14 cellular contexts compared by ENCODE assay signal in the genomic region with DNA sequence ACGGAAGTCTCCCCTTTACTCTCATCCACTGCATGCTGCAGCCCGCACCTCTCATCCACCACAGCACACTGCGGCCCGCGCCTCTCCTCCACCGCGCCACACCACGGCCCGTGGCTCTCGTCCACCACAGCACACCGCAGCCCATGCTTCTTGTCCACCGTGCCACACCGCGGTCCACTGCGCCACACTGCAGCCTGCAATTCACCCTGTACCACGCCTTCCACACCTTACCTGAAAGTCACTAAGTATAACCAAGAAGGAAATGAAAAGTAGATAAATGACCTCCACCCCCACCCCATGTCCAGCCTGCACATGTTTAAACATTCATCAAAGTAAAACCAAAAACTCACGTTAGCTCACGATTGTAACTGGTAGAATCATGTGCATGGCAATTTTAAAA.
A peak's percentile ranks its signal among the peaks of the same experiment; 100 is the strongest.
DNase-seq lines count a peak whose midpoint lies in the region; ATAC-seq and TF ChIP-seq lines count a peak whose summit lies in the region.
"Had no signal": no experiment of that assay in that cellular context is flagged by ENCODE, and none has a peak within 500 bp of the region (broad histone marks: within the 10 kb centered on the region; RNA-seq: fewer than 3 reads in every experiment).

No MANE protein-coding gene starts in this region.

- peak overlapping the region; percentile 81 for H3K4me3 Mint-ChIP-seq in Calu3 (ENCODE audit: low read depth, unreplicated experiment)
- no peak overlapping the region for H3K4me3 Mint-ChIP-seq in HFFc6
- no peak overlapping the region for H3K4me3 Mint-ChIP-seq in nephron
- H3K4me3 Mint-ChIP-seq: dendritic cell treated with granulocyte-macrophage colony-stimulating factor and Interleukin-4, amounts not matched to agents 40 ng/mL and 50 ng/mL, for 4 days; H9 had no signal

- no peaks in the 10 kb centered on the region for H3K9me3 Mint-ChIP-seq in Calu3 (ENCODE audit: low read depth, unreplicated experiment)
- no peaks in the 10 kb centered on the region for H3K9me3 Mint-ChIP-seq in HFFc6
- no peaks in the 10 kb centered on the region for H3K9me3 Mint-ChIP-seq in nephron
- H3K9me3 Mint-ChIP-seq: dendritic cell treated with granulocyte-macrophage colony-stimulating factor and Interleukin-4, amounts not matched to agents 40 ng/mL and 50 ng/mL, for 4 days had no signal

- DNase-seq in Calu3, result peak; percentile 42
- no peak for DNase-seq in HFFc6
- no peak for DNase-seq in caudate nucleus (lab: John Stamatoyannopoulos, UW)
- no peak for DNase-seq in T-helper 9 cell
- DNase-seq in 8988T, result no peak
- DNase-seq in gastrocnemius medialis, result no peak
- no peak for DNase-seq in anterior cingulate cortex (lab: John Stamatoyannopoulos, UW)
- DNase-seq: activated naive CD4-positive, alpha-beta T cell treated with anti-CD3 and anti-CD28 coated beads, Interleukin-2, amount 50 U/mL, for 16 hours; GF-D8; H9; stimulated activated naive CD4-positive, alpha-beta T cell treated with Interleukin-2 at 50 U/mL for 16 hours had no signal

- no peak for ATAC-seq in gastrocnemius medialis

- no peak overlapping the region for H3K4me3 ChIP-seq in gastrocnemius medialis

- peaks cover 27 to 36% of the 10 kb centered on the region in 2 donors for H3K4me1 ChIP-seq in gastrocnemius medialis
- H3K4me1 ChIP-seq: parathyroid adenoma had no signal

- peak overlapping the region; percentile 50 for H3K27ac Mint-ChIP-seq in Calu3 (ENCODE audit: unreplicated experiment)
- H3K27ac Mint-ChIP-seq in HFFc6, result peak overlapping the region; percentile 0; the same call in 1 of the 2 replicates
- H3K27ac Mint-ChIP-seq in nephron, result peak overlapping the region; percentile 2 to 8 (median 2)
- H3K27ac Mint-ChIP-seq: dendritic cell treated with granulocyte-macrophage colony-stimulating factor and Interleukin-4, amounts not matched to agents 40 ng/mL and 50 ng/mL, for 4 days; H9 had no signal

- no TSS peak for BruUV-seq in Calu3 (replicated peaks; lab: Mats Ljungman, UMichigan)

- H3K27me3 ChIP-seq in gastrocnemius medialis, result no peaks in the 10 kb centered on the region

- peaks cover 31% of the 10 kb centered on the region for H3K4me1 Mint-ChIP-seq in Calu3 (ENCODE audit: low read depth, unreplicated experiment)
- H3K4me1 Mint-ChIP-seq in HFFc6 (ENCODE audit: low read depth), result peaks cover 20% of the 10 kb centered on the region
- peaks cover 62% of the 10 kb centered on the region for H3K4me1 Mint-ChIP-seq in nephron

- in situ Hi-C loops in gastrocnemius medialis (cut with MboI; ENCODE audit: low sequenced_read_pairs in 4 of 4), result loop anchor here (25.0 kb wide), 2 partner anchors 174 to 274 kb away; a partner anchor contains a TSS

- H3K36me3 Mint-ChIP-seq in Calu3 (ENCODE audit: insufficient read depth, unreplicated experiment), result peaks cover 27% of the 10 kb centered on the region
- H3K36me3 Mint-ChIP-seq in HFFc6 (ENCODE audit: low read depth), result no peaks in the 10 kb centered on the region; the same call in 1 of the 2 replicates
- H3K36me3 Mint-ChIP-seq in nephron (ENCODE audit: low read depth), result no peaks in the 10 kb centered on the region

- H3K27ac ChIP-seq in caudate nucleus (ENCODE audit: low read depth, low read length), result peak overlapping the region; percentile 93
- no peak overlapping the region for H3K27ac ChIP-seq in gastrocnemius medialis
- H3K27ac ChIP-seq: parathyroid adenoma had no signal

- TF ChIP-seq POLR2A in gastrocnemius medialis (IDR thresholded peaks at IDR 0.05), result no peak

- CTCF ChIA-PET in Calu3 (lab: Charles Lee), result interaction anchor here (0.6 kb wide), 2 partner anchors 34 to 370 kb away, joined by 4 to 8 read pairs; no protein-coding TSS in a partner anchor

- no peaks in the 10 kb centered on the region for H3K36me3 ChIP-seq in gastrocnemius medialis

- TF ChIP-seq CTCF in Calu3 (IDR thresholded peaks at IDR 0.05; ENCODE audit: unreplicated experiment), result no peak
- TF ChIP-seq CTCF in HFFc6 (IDR thresholded peaks at IDR 0.05), result no peak
- no peak for TF ChIP-seq CTCF in nephron (IDR thresholded peaks at IDR 0.05; ENCODE audit: unreplicated experiment in 3 of 3)
- TF ChIP-seq CTCF in gastrocnemius medialis (IDR thresholded peaks at IDR 0.05 in 4 of 5, conservative IDR thresholded peaks at IDR 0.05 in 1 of 5), result no peak

- no peaks in the 10 kb centered on the region for H3K27me3 Mint-ChIP-seq in Calu3 (ENCODE audit: unreplicated experiment)
- H3K27me3 Mint-ChIP-seq in HFFc6 (ENCODE audit: insufficient read depth), result peaks cover 4% of the 10 kb centered on the region
- H3K27me3 Mint-ChIP-seq in nephron (ENCODE audit: low read depth), result peaks cover 3% of the 10 kb centered on the region

- intact Hi-C loops in Calu3 (cut with micrococcal nuclease; ENCODE audit: unreplicated experiment) (loop anchor here (5.0 to 10.0 kb wide), 2 partner anchors 101 to 274 kb away; no protein-coding TSS in a partner anchor), gastrocnemius medialis (cut with DNase I; ENCODE audit: low total_unique reads) (loop anchor here (5.0 kb wide), 2 partner anchors 409 to 534 kb away; a partner anchor contains a TSS)

- H3K9me3 ChIP-seq in gastrocnemius medialis, result no peaks in the 10 kb centered on the region

Comparison
In these comparisons a context has a peak if more than half of its experiments do, and no peak if none do; other contexts are left out.
1. H3K27ac Mint-ChIP-seq: peak in every context shown above with its lines; median percentile 50 in Calu3; 2 in nephron; 0 in HFFc6.